In the genomic region with DNA sequence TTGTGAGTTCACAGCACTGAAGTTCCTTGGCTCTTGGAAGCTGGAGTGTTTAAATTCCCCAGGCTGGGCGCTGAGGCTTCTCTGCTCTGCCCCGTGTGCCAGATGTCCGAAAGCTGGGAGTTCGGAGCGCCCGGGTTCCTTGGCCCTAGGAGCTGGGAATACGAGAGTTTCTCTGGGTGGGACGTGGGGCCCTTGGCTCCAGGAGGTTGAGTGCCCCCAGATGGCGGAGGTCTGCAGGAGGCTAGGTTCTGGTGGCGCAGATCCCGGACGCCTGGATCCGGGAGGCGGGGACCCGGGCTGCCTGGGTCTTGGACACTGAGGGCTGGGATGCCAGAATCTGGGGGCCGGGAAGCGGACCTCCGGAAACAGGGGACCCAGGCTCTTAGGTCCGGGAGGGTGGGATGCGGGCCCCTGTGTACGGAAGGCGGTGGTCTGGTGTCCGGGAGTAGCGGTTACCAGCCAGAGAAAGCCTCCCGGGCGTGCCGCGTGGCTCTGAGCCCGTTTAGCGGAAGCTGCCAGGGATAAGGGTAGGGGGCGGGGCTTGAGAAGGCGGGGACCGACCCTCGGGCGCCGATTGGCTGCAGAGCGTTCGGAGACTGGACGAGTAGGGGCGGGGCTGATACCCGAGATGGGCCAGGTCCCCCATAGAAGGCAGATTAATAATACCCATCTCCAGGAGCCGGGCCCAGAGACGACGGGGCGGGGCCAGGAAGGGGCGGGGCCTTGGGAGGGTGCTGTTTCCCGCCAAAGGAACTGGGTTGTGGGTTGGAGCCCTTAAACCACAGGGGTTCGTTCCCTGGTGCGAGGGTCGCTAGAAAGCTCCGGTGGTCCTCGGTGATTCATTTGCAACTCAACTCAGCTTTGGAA, we compare ENCODE assay signal across 1 cellular context.
TF ChIP-seq lines count a peak whose summit lies in the region.

Gene SLC1A5 (minus strand): TSS at position 494 of the 867 bp plus-strand sequence. CDS start 629 bp downstream, outside the sequence.

TF ChIP-seq in HepG2, 621 proteins besides CTCF, POLR2A, EP300 and RAD21 (continued from another document and continues in another):
- TF ChIP-seq RERE (CRISPR knock-in tag; IDR thresholded peaks at IDR 0.05; ENCODE audit: low read depth): no peak
- TF ChIP-seq HNF4A (CRISPR knock-in tag; IDR thresholded peaks at IDR 0.05): no peak
- TF ChIP-seq SAP130 (CRISPR knock-in tag; IDR thresholded peaks at IDR 0.05; ENCODE audit: low read depth): peak; percentile 98
- peak; percentile 97; the same call in 1 of the 2 replicates for TF ChIP-seq SIN3A (IDR thresholded peaks at IDR 0.05; ENCODE audit: borderline replicate concordance, low read depth, low read length)
- TF ChIP-seq KAT7 (CRISPR knock-in tag; IDR thresholded peaks at IDR 0.05; ENCODE audit: borderline replicate concordance): no peak; the same call in 1 of the 2 replicates
- no peak for TF ChIP-seq HOXA7 (CRISPR knock-in tag; IDR thresholded peaks at IDR 0.05)
- TF ChIP-seq ATF7 (IDR thresholded peaks at IDR 0.05): no peak
- no peak; the same call in 1 of the 2 replicates for TF ChIP-seq ATF7 (CRISPR knock-in tag; IDR thresholded peaks at IDR 0.05)
- TF ChIP-seq ZNF790 (CRISPR knock-in tag; IDR thresholded peaks at IDR 0.05; ENCODE audit: borderline replicate concordance): no peak
- no peak for TF ChIP-seq CBX2 (IDR thresholded peaks at IDR 0.05; ENCODE audit: low read depth, low read length)
- TF ChIP-seq CBX2 (CRISPR knock-in tag; IDR thresholded peaks at IDR 0.05; ENCODE audit: low read depth): no peak
- TF ChIP-seq SP2 (CRISPR knock-in tag; IDR thresholded peaks at IDR 0.05): peak; percentile 55
- TF ChIP-seq ZBTB2 (CRISPR knock-in tag; IDR thresholded peaks at IDR 0.05; ENCODE audit: low read depth): no peak
- 0 out of 2 replicates have a peak, but pooled peaks have one; percentile 54 for TF ChIP-seq KMT2B (CRISPR knock-in tag; IDR thresholded peaks at IDR 0.05)
- no peak for TF ChIP-seq PRPF4 (IDR thresholded peaks at IDR 0.05; ENCODE audit: low read depth, low read length, poor library complexity, severe bottlenecking)
- peak; percentile 49; the same call in 1 of the 2 replicates for TF ChIP-seq ZSCAN22 (CRISPR knock-in tag; IDR thresholded peaks at IDR 0.05)
- TF ChIP-seq CBX5 (CRISPR knock-in tag; IDR thresholded peaks at IDR 0.05; ENCODE audit: borderline replicate concordance): peak; percentile 54; the same call in 1 of the 2 replicates
- TF ChIP-seq ZNF160 (CRISPR knock-in tag; IDR thresholded peaks at IDR 0.05): no peak
- TF ChIP-seq ZBTB20 (CRISPR knock-in tag; IDR thresholded peaks at IDR 0.05; ENCODE audit: borderline replicate concordance, low read depth): no peak
- TF ChIP-seq ZNF10 (CRISPR knock-in tag; IDR thresholded peaks at IDR 0.05; ENCODE audit: borderline replicate concordance, low read depth): no peak
- TF ChIP-seq, protein P1, sequence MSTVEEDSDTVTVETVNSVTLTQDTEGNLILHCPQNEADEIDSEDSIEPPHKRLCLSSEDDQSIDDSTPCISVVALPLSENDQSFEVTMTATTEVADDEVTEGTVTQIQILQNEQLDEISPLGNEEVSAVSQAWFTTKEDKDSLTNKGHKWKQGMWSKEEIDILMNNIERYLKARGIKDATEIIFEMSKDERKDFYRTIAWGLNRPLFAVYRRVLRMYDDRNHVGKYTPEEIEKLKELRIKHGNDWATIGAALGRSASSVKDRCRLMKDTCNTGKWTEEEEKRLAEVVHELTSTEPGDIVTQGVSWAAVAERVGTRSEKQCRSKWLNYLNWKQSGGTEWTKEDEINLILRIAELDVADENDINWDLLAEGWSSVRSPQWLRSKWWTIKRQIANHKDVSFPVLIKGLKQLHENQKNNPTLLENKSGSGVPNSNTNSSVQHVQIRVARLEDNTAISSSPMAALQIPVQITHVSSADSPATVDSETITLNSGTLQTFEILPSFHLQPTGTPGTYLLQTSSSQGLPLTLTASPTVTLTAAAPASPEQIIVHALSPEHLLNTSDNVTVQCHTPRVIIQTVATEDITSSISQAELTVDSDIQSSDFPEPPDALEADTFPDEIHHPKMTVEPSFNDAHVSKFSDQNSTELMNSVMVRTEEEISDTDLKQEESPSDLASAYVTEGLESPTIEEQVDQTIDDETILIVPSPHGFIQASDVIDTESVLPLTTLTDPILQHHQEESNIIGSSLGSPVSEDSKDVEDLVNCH (CRISPR knock-in tag; IDR thresholded peaks at IDR 0.05): no peak
- TF ChIP-seq, protein P2, sequence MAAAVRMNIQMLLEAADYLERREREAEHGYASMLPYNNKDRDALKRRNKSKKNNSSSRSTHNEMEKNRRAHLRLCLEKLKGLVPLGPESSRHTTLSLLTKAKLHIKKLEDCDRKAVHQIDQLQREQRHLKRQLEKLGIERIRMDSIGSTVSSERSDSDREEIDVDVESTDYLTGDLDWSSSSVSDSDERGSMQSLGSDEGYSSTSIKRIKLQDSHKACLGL (CRISPR knock-in tag; IDR thresholded peaks at IDR 0.05): peak; percentile 90
- TF ChIP-seq ZUFSP (CRISPR knock-in tag; IDR thresholded peaks at IDR 0.05; ENCODE audit: borderline replicate concordance): no peak
- TF ChIP-seq ZFP1 (CRISPR knock-in tag; IDR thresholded peaks at IDR 0.05): peak; percentile 85; the same call in 1 of the 2 replicates
- peak; percentile 97 for TF ChIP-seq MXD3 (CRISPR knock-in tag; IDR thresholded peaks at IDR 0.05)
- TF ChIP-seq PHF5A (CRISPR knock-in tag; IDR thresholded peaks at IDR 0.05; ENCODE audit: low read depth, unreplicated experiment): peak; percentile 64
- peak; percentile 83 for TF ChIP-seq SRSF1 (optimal IDR thresholded peaks at IDR 0.05; ENCODE audit: low read depth, low read length)
- TF ChIP-seq, protein P3, sequence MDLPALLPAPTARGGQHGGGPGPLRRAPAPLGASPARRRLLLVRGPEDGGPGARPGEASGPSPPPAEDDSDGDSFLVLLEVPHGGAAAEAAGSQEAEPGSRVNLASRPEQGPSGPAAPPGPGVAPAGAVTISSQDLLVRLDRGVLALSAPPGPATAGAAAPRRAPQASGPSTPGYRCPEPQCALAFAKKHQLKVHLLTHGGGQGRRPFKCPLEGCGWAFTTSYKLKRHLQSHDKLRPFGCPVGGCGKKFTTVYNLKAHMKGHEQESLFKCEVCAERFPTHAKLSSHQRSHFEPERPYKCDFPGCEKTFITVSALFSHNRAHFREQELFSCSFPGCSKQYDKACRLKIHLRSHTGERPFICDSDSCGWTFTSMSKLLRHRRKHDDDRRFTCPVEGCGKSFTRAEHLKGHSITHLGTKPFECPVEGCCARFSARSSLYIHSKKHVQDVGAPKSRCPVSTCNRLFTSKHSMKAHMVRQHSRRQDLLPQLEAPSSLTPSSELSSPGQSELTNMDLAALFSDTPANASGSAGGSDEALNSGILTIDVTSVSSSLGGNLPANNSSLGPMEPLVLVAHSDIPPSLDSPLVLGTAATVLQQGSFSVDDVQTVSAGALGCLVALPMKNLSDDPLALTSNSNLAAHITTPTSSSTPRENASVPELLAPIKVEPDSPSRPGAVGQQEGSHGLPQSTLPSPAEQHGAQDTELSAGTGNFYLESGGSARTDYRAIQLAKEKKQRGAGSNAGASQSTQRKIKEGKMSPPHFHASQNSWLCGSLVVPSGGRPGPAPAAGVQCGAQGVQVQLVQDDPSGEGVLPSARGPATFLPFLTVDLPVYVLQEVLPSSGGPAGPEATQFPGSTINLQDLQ (CRISPR knock-in tag; IDR thresholded peaks at IDR 0.05): no peak
- peak; percentile 78; the same call in 1 of the 2 replicates for TF ChIP-seq ZBTB42 (CRISPR knock-in tag; IDR thresholded peaks at IDR 0.05)
- TF ChIP-seq SNAPC2 (CRISPR knock-in tag; IDR thresholded peaks at IDR 0.05): no peak
- TF ChIP-seq CREM (IDR thresholded peaks at IDR 0.05): peak; percentile 42; the same call in 1 of the 2 replicates
- TF ChIP-seq CREM (CRISPR knock-in tag; IDR thresholded peaks at IDR 0.05): no peak
- TF ChIP-seq ZNF12 (CRISPR knock-in tag; IDR thresholded peaks at IDR 0.05): 0 out of 2 replicates have a peak, but pooled peaks have one; percentile 18
- peak; percentile 42; the same call in 1 of the 2 replicates for TF ChIP-seq HOXA3 (CRISPR knock-in tag; IDR thresholded peaks at IDR 0.05)
- TF ChIP-seq ZNF251 (CRISPR knock-in tag; IDR thresholded peaks at IDR 0.05): 0 out of 2 replicates have a peak, but pooled peaks have one; percentile 38
- no peak for TF ChIP-seq HHEX (CRISPR knock-in tag; IDR thresholded peaks at IDR 0.05)
- TF ChIP-seq MLX (CRISPR knock-in tag; IDR thresholded peaks at IDR 0.05): 0 out of 2 replicates have a peak, but pooled peaks have one; percentile 29
- TF ChIP-seq, protein P4, sequence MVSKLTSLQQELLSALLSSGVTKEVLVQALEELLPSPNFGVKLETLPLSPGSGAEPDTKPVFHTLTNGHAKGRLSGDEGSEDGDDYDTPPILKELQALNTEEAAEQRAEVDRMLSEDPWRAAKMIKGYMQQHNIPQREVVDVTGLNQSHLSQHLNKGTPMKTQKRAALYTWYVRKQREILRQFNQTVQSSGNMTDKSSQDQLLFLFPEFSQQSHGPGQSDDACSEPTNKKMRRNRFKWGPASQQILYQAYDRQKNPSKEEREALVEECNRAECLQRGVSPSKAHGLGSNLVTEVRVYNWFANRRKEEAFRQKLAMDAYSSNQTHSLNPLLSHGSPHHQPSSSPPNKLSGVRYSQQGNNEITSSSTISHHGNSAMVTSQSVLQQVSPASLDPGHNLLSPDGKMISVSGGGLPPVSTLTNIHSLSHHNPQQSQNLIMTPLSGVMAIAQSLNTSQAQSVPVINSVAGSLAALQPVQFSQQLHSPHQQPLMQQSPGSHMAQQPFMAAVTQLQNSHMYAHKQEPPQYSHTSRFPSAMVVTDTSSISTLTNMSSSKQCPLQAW (CRISPR knock-in tag; IDR thresholded peaks at IDR 0.05): no peak; the same call in 1 of the 2 replicates
- no peak for TF ChIP-seq SP1 (IDR thresholded peaks at IDR 0.05)
- peak; percentile 83 for TF ChIP-seq SP1 (CRISPR knock-in tag; IDR thresholded peaks at IDR 0.05)
- TF ChIP-seq ZNF772 (CRISPR knock-in tag; IDR thresholded peaks at IDR 0.05): no peak
- TF ChIP-seq NFYB (CRISPR knock-in tag; IDR thresholded peaks at IDR 0.05): peak; percentile 85
- TF ChIP-seq RAD51 (IDR thresholded peaks at IDR 0.05; ENCODE audit: borderline replicate concordance): no peak
- peak; percentile 100 for TF ChIP-seq TAF1 (CRISPR knock-in tag; IDR thresholded peaks at IDR 0.05)
- no peak for TF ChIP-seq ZNF598 (CRISPR knock-in tag; IDR thresholded peaks at IDR 0.05; ENCODE audit: borderline replicate concordance)
